Comparison of ENCODE assay signal across 13 cellular contexts in the genomic region with DNA sequence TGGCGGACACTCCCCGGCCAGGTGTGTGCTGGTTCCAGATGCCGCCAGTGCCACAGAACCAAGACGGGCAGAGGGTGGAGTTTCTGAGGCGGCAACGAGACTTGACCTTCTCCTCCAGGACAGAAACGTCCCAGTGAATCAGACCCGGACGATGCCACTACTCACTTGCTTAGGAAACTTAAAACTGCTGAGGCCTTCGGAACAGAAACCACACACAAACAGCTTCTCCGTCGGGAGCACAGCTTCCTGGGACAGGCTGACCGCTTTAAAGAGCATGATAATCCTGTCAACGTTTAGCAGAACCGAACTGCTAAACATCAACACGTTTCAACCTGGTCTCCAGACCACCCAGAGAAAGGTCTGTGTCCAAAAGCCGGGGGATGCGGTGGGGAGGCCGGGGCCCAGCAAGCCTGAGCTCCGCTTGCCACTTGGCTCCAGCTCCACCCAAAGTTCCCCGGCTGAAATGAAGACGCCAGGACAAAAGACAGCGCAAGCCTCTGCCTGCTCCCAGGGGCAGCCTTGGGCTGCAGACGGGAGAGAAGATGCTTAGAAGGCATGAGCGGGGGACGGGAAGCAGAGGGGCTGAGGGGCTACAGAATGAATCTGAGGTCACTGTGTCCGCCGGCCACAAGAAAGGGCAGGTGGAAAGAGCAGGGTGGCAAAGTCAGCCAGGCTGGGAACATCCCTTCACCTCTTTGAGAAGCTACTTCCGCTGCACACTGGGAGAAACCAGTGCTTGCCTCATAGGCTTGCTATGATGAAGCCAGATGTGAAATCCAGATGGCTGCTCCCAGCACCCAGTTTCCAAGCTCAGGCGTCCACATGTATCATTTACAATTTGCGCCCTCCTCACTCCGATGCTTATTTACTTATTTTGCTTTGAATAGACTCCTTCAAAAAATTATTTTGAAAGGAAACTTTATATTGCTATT.
A peak's percentile ranks its signal among the peaks of the same experiment; 100 is the strongest.
DNase-seq lines count a peak whose midpoint lies in the region; TF ChIP-seq lines count a peak whose summit lies in the region.
"Had no signal": no experiment of that assay in that cellular context is flagged by ENCODE, and none has a peak within 500 bp of the region (broad histone marks: within the 10 kb centered on the region; RNA-seq: fewer than 3 reads in every experiment).

No MANE protein-coding gene starts in this region.

- peaks cover 81% of the 10 kb centered on the region for H3K79me2 ChIP-seq in smooth muscle cell (ENCODE audit: low read depth)

- H3K36me3 ChIP-seq in HUES48 (ENCODE audit: control insufficient read depth, insufficient read depth, low read length) (no peaks in the 10 kb centered on the region), smooth muscle cell (ENCODE audit: low read depth) (no peaks in the 10 kb centered on the region)
- H3K36me3 ChIP-seq: spleen had no signal

- H3K4me2 ChIP-seq in smooth muscle cell = peak overlapping the region; percentile 81

- H3F3A ChIP-seq in smooth muscle cell (ENCODE audit: low read depth) = peaks cover 26% of the 10 kb centered on the region

- H2AFZ ChIP-seq in smooth muscle cell (ENCODE audit: low read depth) = no peak overlapping the region

- H3K27me3 ChIP-seq in HUES48 (ENCODE audit: control insufficient read depth, insufficient read depth, low read length) = no peaks in the 10 kb centered on the region
- no peaks in the 10 kb centered on the region for H3K27me3 ChIP-seq in smooth muscle cell (ENCODE audit: low read depth)

- peak overlapping the region; percentile 12 for H3K27ac ChIP-seq in HUES48 (ENCODE audit: low read depth, low read length)
- H3K27ac ChIP-seq in coronary artery = peak overlapping the region; percentile 36 to 83
- H3K27ac ChIP-seq in smooth muscle cell (ENCODE audit: low read depth) = peak overlapping the region; percentile 91
- no peak overlapping the region for H3K27ac ChIP-seq in substantia nigra (ENCODE audit: low read depth, low read length, poor library complexity, severe bottlenecking)

- no peaks in the 10 kb centered on the region for H3K9me3 ChIP-seq in HUES48 (ENCODE audit: control insufficient read depth, insufficient read depth, low read length)
- no peaks in the 10 kb centered on the region for H3K9me3 ChIP-seq in smooth muscle cell (replicated peaks; ENCODE audit: low read depth)
- H3K9me3 ChIP-seq: spleen had no signal

- WGBS in smooth muscle cell (ENCODE audit: low lambda C conversion rate) = 41% methylated on average over 32 of the region's 32 CpGs

- DNase-seq in coronary artery (ENCODE audit: low spot score) (no peak), left kidney (ENCODE audit: low read depth, low spot score) (peak; percentile 72), smooth muscle cell (lab: John Stamatoyannopoulos, UW; ENCODE audit: unreplicated experiment) (no peak), T-helper 1 cell (no peak), substantia nigra (lab: John Stamatoyannopoulos, UW) (no peak), NCI-H748 (lab: John Stamatoyannopoulos, UW; ENCODE audit: unreplicated experiment) (no peak)
- no peak for DNase-seq in stimulated activated naive CD4-positive, alpha-beta T cell treated with Interleukin-2 at 50 U/mL for 16 hours (lab: John Stamatoyannopoulos, UW)
- DNase-seq: activated CD8-positive, alpha-beta T cell treated with anti-CD3 and anti-CD28 coated beads for 36 hours; aorta; NCI-H2029; spleen; stimulated activated naive B cell treated with anti-CD40 and anti-IgM and Interleukin-4, amounts not matched to agents 10 μg/mL and 1 μg/mL and 100 μg/mL, for 72 hours had no signal

- H4K20me1 ChIP-seq in smooth muscle cell (ENCODE audit: low read depth) = peaks cover 98% of the 10 kb centered on the region

- no peak for TF ChIP-seq CTCF in coronary artery (IDR thresholded peaks at IDR 0.05)
- TF ChIP-seq CTCF in smooth muscle cell (IDR thresholded peaks at IDR 0.05; ENCODE audit: borderline replicate concordance, insufficient read depth, poor library complexity, severe bottlenecking) = no peak

- peaks cover 37% of the 10 kb centered on the region for H3K4me1 ChIP-seq in HUES48 (ENCODE audit: control insufficient read depth, insufficient read depth, low read length)
- peaks cover 38% of the 10 kb centered on the region for H3K4me1 ChIP-seq in smooth muscle cell (ENCODE audit: low read depth)

- H3K4me3 ChIP-seq in HUES48 (ENCODE audit: low read depth, low read length) (no peak overlapping the region), coronary artery (peak overlapping the region; percentile 42), smooth muscle cell (peak overlapping the region; percentile 28)
- H3K4me3 ChIP-seq: spleen had no signal

- H3K9ac ChIP-seq in HUES48 (ENCODE audit: low read depth, low read length) = no peak overlapping the region
- peak overlapping the region; percentile 74 for H3K9ac ChIP-seq in smooth muscle cell (ENCODE audit: low read depth)
